ENCODE assay signal across 20 cellular contexts in the genomic region with DNA sequence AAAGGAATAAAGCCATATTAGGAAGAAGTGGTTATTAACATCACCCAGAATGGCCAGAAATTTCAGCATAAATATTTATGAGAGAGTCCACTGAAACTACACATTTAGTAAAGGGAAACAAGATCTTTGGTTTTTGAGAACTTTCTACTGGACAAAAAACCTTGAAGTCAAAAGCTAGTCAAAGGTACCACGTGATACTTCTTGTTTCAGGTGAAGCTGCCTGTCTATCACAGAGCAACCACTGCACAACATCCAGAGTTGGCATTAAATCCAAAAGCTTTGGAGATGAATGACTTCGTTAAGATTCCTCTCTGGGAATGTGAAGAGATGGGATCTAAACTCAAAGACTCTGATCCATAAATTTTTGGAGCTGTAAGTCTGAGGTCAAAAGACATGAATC.
DNase-seq lines count a peak whose midpoint lies in the region; ATAC-seq, FAIRE-seq and TF ChIP-seq lines count a peak whose summit lies in the region.
"Had no signal": no experiment of that assay in that cellular context is flagged by ENCODE, and none has a peak within 500 bp of the region (broad histone marks: within the 10 kb centered on the region; RNA-seq: fewer than 3 reads in every experiment).

No MANE protein-coding gene starts in this region.

- POLR2A ChIA-PET in K562 (lab: Yijun Ruan, JAX): no interaction called here

- no peak overlapping the region for H3K9ac ChIP-seq in K562 (ENCODE audit: insufficient read depth in 1 of 2, low read depth in 2 of 2, low read length in 2 of 2)

- H3K79me2 ChIP-seq in K562 (ENCODE audit: control insufficient read depth, insufficient read depth, low read length): no peaks in the 10 kb centered on the region

- H4K20me1 ChIP-seq in K562 (replicated peaks; ENCODE audit: control insufficient read depth, insufficient read depth, low read length): no peaks in the 10 kb centered on the region

- DNase-seq in cardiac muscle cell (ENCODE audit: low read depth in 1 of 2, low spot score in 1 of 2): no peak
- DNase-seq in left ventricle myocardium superior: no peak
- no peak for DNase-seq in K562 (ENCODE audit: extremely low read depth in 1 of 4, low spot score in 3 of 4)
- DNase-seq in NCI-H69 (lab: John Stamatoyannopoulos, UW): no peak
- DNase-seq in NCI-H748 treated with DMSO at 0.1 percent for 48 hours (lab: John Stamatoyannopoulos, UW): no peak
- DNase-seq in mesenteric fat pad (ENCODE audit: low spot score): no peak
- DNase-seq: CD4-positive, CD25-positive, alpha-beta regulatory T cell; DMS53; HCEC 1CT; Kasumi-1; NCI-H1694; NCI-H2029 treated with DMSO at 0.1 percent for 48 hours; NCI-H446 treated with DMSO at 0.1 percent for 48 hours; SHP77; T-helper 1 cell had no signal

- FAIRE-seq in K562 (lab: Jason Lieb, UNC): no peak
- FAIRE-seq: G401.6, H1 had no signal

- TF ChIP-seq EP300 in K562 (IDR thresholded peaks at IDR 0.05; ENCODE audit: low read length): no peak

- ATAC-seq in left ventricle myocardium superior (no peak), GM21390 (IDR thresholded peaks at IDR 0.05; ENCODE audit: unreplicated experiment) (peak; percentile 46), K562 (no peak)
- ATAC-seq: Panc1 had no signal

- in situ Hi-C loops in K562 (cut with MboI): no loop called here

- BruUV-seq in K562 (replicated peaks; lab: Mats Ljungman, UMichigan): no TSS peak

- H3K36me3 ChIP-seq in cardiac muscle cell: no peaks in the 10 kb centered on the region
- no peaks in the 10 kb centered on the region for H3K36me3 ChIP-seq in K562 (ENCODE audit: control insufficient read depth, insufficient read depth, low read length)

- no peak overlapping the region for H2AFZ ChIP-seq in K562 (ENCODE audit: low read depth, low read length)

- CTCF ChIA-PET in K562 (lab: Yijun Ruan, JAX; ENCODE audit: low intra/inter-chr PET ratio): no interaction called here

- H3K9me3 ChIP-seq in cardiac muscle cell (ENCODE audit: low read depth) (no peaks in the 10 kb centered on the region), K562 (replicated peaks; ENCODE audit: control insufficient read depth, insufficient read depth, low read depth, low read length) (no peaks in the 10 kb centered on the region)

- no peak for TF ChIP-seq POLR2A in K562 (conservative IDR thresholded peaks at IDR 0.05)

- 12% methylated on average over 2 of the region's 2 CpGs for WGBS in K562 (ENCODE audit: insufficient coverage, low coverage, missing lambda C conversion rate)

- no peak for TF ChIP-seq CTCF in cardiac muscle cell (IDR thresholded peaks at IDR 0.05; ENCODE audit: low read depth, low read length)
- TF ChIP-seq CTCF in K562 (IDR thresholded peaks at IDR 0.05 in 2 of 3, conservative IDR thresholded peaks at IDR 0.05 in 1 of 3; ENCODE audit: insufficient read depth in 2 of 3, low read depth in 1 of 3, low read length in 3 of 3): no peak

- H3K4me1 ChIP-seq in cardiac muscle cell (ENCODE audit: low read depth) (peaks cover 59% of the 10 kb centered on the region), K562 (replicated peaks in 1 of 2; ENCODE audit: control insufficient read depth in 2 of 2, insufficient read depth in 2 of 2, low read length in 2 of 2) (no peaks in the 10 kb centered on the region; a peak in 1 of 5 replicates)

- no peaks in the 10 kb centered on the region for H3K9me1 ChIP-seq in K562 (ENCODE audit: control insufficient read depth, insufficient read depth, low read length)

- no peak overlapping the region for H3K4me3 ChIP-seq in cardiac muscle cell
- no peak overlapping the region for H3K4me3 ChIP-seq in K562

- TF ChIP-seq RAD21 in K562 (CRISPR knock-in tag; conservative IDR thresholded peaks at IDR 0.05 in 1 of 2, IDR thresholded peaks at IDR 0.05 in 1 of 2): no peak

- H3K27me3 ChIP-seq in cardiac muscle cell (no peaks in the 10 kb centered on the region), K562 (ENCODE audit: control insufficient read depth in 2 of 2, insufficient read depth in 2 of 2, low read length in 2 of 2) (no peaks in the 10 kb centered on the region)

- no peak overlapping the region for H3K4me2 ChIP-seq in K562 (ENCODE audit: insufficient read depth, low read length)

- intact Hi-C loops in left ventricle myocardium superior (cut with micrococcal nuclease): no loop called here
- intact Hi-C loops in K562 (cut with micrococcal nuclease): no loop called here

- H3K27ac ChIP-seq in cardiac muscle cell: peak overlapping the region; percentile 95
- H3K27ac ChIP-seq in K562 (ENCODE audit: extremely low read depth, low read depth, low read length): no peak overlapping the region
- H3K27ac ChIP-seq: RWPE1 had no signal

TF ChIP-seq in K562, 482 proteins besides CTCF, POLR2A, EP300 and RAD21:
- TF ChIP-seq, protein P1, sequence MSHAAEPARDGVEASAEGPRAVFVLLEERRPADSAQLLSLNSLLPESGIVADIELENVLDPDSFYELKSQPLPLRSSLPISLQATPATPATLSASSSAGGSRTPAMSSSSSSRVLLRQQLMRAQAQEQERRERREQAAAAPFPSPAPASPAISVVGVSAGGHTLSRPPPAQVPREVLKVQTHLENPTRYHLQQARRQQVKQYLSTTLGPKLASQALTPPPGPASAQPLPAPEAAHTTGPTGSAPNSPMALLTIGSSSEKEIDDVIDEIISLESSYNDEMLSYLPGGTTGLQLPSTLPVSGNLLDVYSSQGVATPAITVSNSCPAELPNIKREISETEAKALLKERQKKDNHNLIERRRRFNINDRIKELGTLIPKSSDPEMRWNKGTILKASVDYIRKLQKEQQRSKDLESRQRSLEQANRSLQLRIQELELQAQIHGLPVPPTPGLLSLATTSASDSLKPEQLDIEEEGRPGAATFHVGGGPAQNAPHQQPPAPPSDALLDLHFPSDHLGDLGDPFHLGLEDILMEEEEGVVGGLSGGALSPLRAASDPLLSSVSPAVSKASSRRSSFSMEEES (CRISPR knock-in tag; IDR thresholded peaks at IDR 0.05): peak; percentile 25; the same call in 1 of the 2 replicates
- no peak for TF ChIP-seq KLF13 (tag; IDR thresholded peaks at IDR 0.05; ENCODE audit: borderline replicate concordance, low read depth)
